Comparison of ENCODE assay signal across 1 cellular context in genomic region chr12:109125791-109126190, GRCh38.
A peak's percentile ranks its signal among the peaks of the same experiment; 100 is the strongest.
TF ChIP-seq lines count a peak whose summit lies in the region.

No MANE protein-coding gene starts in this region.

TF ChIP-seq in K562, 482 proteins besides CTCF, POLR2A, EP300 and RAD21:
- TF ChIP-seq SNAPC5 (CRISPR knock-in tag; IDR thresholded peaks at IDR 0.05), result no peak
- no peak for TF ChIP-seq YBX1 (IDR thresholded peaks at IDR 0.05)
- no peak for TF ChIP-seq ZBTB40 (IDR thresholded peaks at IDR 0.05)
- TF ChIP-seq ZBTB40 (CRISPR knock-in tag; IDR thresholded peaks at IDR 0.05), result no peak
- TF ChIP-seq STAG1 (CRISPR knock-in tag; IDR thresholded peaks at IDR 0.05; ENCODE audit: borderline replicate concordance), result no peak
- no peak for TF ChIP-seq MBD2 (IDR thresholded peaks at IDR 0.05; ENCODE audit: borderline replicate concordance, low read depth)
- TF ChIP-seq RBM25 (IDR thresholded peaks at IDR 0.05; ENCODE audit: low read depth, low read length, severe bottlenecking), result peak; percentile 57
- no peak for TF ChIP-seq TAF7 (tag; IDR thresholded peaks at IDR 0.05)
